8 cellular contexts compared by ENCODE assay signal in genomic region chr17:44121997-44122824, GRCh38. TPM values are rescaled to one million over a fixed set of nuclear protein-coding genes. Genes with fewer than 3 reads are reported as not detected.
DNase-seq lines count a peak whose midpoint lies in the region; ATAC-seq and TF ChIP-seq lines count a peak whose summit lies in the region.

No MANE protein-coding gene starts in this region.

- H3K9me3 ChIP-seq in Peyer's patch = no peaks in the 10 kb centered on the region
- H3K9me3 ChIP-seq in esophagus (ENCODE audit: control insufficient read depth in 2 of 2, insufficient read depth in 1 of 2, low read depth in 1 of 2, low read length in 1 of 2) = no peaks in the 10 kb centered on the region

- H3K27ac Mint-ChIP-seq in progenitor cell of endocrine pancreas = peak overlapping the region; percentile 86

- H3K36me3 ChIP-seq in GM06990 (ENCODE audit: control insufficient read depth, insufficient read depth, low read length) (no peaks in the 10 kb centered on the region), Peyer's patch (peaks cover 0 to 3% (median 0%) of the 10 kb centered on the region in 3 donors), esophagus (ENCODE audit: control insufficient read depth in 2 of 2, insufficient read depth in 2 of 2, low read length in 1 of 2) (peaks cover under 1 to 2% of the 10 kb centered on the region in 2 donors)

- no peaks in the 10 kb centered on the region for H3K9me3 Mint-ChIP-seq in progenitor cell of endocrine pancreas (ENCODE audit: low read depth)

- in situ Hi-C loops in GM13977 (cut with MboI; ENCODE audit: low pct_unique_long_range_greater_than_20kb, low sequenced_read_pairs, unreplicated experiment) = no loop called here

- WGBS in esophagus, 2 donors = 26 to 32% methylated on average over 1 of the region's 1 CpG

- no peak for TF ChIP-seq POLR2A in Peyer's patch (IDR thresholded peaks at IDR 0.05)

- TF ChIP-seq CTCF in GM06990 (IDR thresholded peaks at IDR 0.05; ENCODE audit: insufficient read depth, low read length, poor library complexity, severe bottlenecking) (no peak), Peyer's patch (IDR thresholded peaks at IDR 0.05) (no peak), progenitor cell of endocrine pancreas (IDR thresholded peaks at IDR 0.05; ENCODE audit: unreplicated experiment) (no peak), GM13977 (IDR thresholded peaks at IDR 0.05; ENCODE audit: extremely low read depth, insufficient read depth, missing control alignments) (no peak)

- ATAC-seq in GM21515 (IDR thresholded peaks at IDR 0.05; ENCODE audit: unreplicated experiment) = no peak
- no peak for ATAC-seq in HG03025 (IDR thresholded peaks at IDR 0.05; ENCODE audit: low FRiP score, unreplicated experiment)

- peaks cover 0 to 43% (median 8%) of the 10 kb centered on the region in 4 donors for H3K4me1 ChIP-seq in Peyer's patch
- H3K4me1 ChIP-seq in esophagus (ENCODE audit: control insufficient read depth in 2 of 2, insufficient read depth in 2 of 2, low read length in 1 of 2) = peaks cover 5 to 21% of the 10 kb centered on the region in 2 donors

- no peaks in the 10 kb centered on the region for H3K36me3 Mint-ChIP-seq in progenitor cell of endocrine pancreas (ENCODE audit: insufficient read depth)

- H3K27ac ChIP-seq in Peyer's patch (peak overlapping the region; percentile 89 to 98 (median 92)), esophagus (ENCODE audit: low read depth in 2 of 2, low read length in 1 of 2) (peak overlapping the region in 1 of 2 donors; percentile 96)

- no peaks in the 10 kb centered on the region for H3K27me3 ChIP-seq in GM06990 (replicated peaks; ENCODE audit: control insufficient read depth, insufficient read depth, low read length)
- no peaks in the 10 kb centered on the region for H3K27me3 ChIP-seq in Peyer's patch
- no peaks in the 10 kb centered on the region for H3K27me3 ChIP-seq in esophagus (ENCODE audit: control insufficient read depth in 1 of 2, insufficient read depth in 2 of 2, low read length in 2 of 2)

- no peak for DNase-seq in GM06990 (ENCODE audit: extremely low read depth, insufficient read length)
- DNase-seq in Peyer's patch = no peak
- DNase-seq in progenitor cell of endocrine pancreas (ENCODE audit: low spot score, unreplicated experiment) = no peak
- no peak for DNase-seq in NCI-H1092 (lab: John Stamatoyannopoulos, UW)
- DNase-seq in GM13977 (ENCODE audit: low spot score) = no peak

- H3K4me3 ChIP-seq in GM06990 (replicated peaks; ENCODE audit: low read depth, low read length) = peak overlapping the region; percentile 74
- peak overlapping the region; percentile 85 to 99 (median 96) for H3K4me3 ChIP-seq in Peyer's patch
- H3K4me3 ChIP-seq in esophagus (ENCODE audit: low read depth in 1 of 2, low read length in 2 of 2) = peak overlapping the region; percentile 72 to 87

- H3K4me1 Mint-ChIP-seq in progenitor cell of endocrine pancreas (ENCODE audit: low read depth) = peaks cover 16% of the 10 kb centered on the region

- H3K27me3 Mint-ChIP-seq in progenitor cell of endocrine pancreas = no peaks in the 10 kb centered on the region

- peak overlapping the region; percentile 83 for H3K4me3 Mint-ChIP-seq in progenitor cell of endocrine pancreas (ENCODE audit: low read depth)

RNA-seq across cellular contexts. Expression of gene HDAC5, which starts 1.2 kb away (rescaled TPM):
- total RNA-seq in Peyer's patch (10 to 100 TPM; 42.4 to 71.0 (median 48.4) TPM), progenitor cell of endocrine pancreas (39.0 and 41.3 TPM in 2 replicates)
- 10 to 100 TPM; 45.7 to 54.7 TPM for polyA plus RNA-seq in esophagus

RNA-seq across cellular contexts. Expression of gene HROB, which starts 19.5 kb away (rescaled TPM):
- total RNA-seq in Peyer's patch = 1 to 10 TPM in 3 of 4 donors, under 1 TPM in 1; 0.53 to 5.8 (median 1.6) TPM
- polyA plus RNA-seq in esophagus = 1 to 10 TPM; 1.7 to 2.5 TPM
- 10.1 and 12.8 TPM in 2 replicates for total RNA-seq in progenitor cell of endocrine pancreas

RNA-seq across cellular contexts. Expression of gene ASB16, which starts 48.3 kb away (rescaled TPM):
- total RNA-seq in Peyer's patch (under 1 TPM in 1 of 4 donors, not detected in 3; 0.57 TPM), progenitor cell of endocrine pancreas (0.49 and 0.89 TPM in 2 replicates)
- under 1 TPM; 0.18 to 0.19 TPM for polyA plus RNA-seq in esophagus

RNA-seq across cellular contexts. Expression of gene G6PC3, which starts 51.7 kb away (rescaled TPM):
- 10 to 100 TPM in 3 of 4 donors, 1 to 10 TPM in 1; 8.3 to 48.9 (median 33.8) TPM for total RNA-seq in Peyer's patch
- 10 to 100 TPM; 36.3 to 43.5 TPM for polyA plus RNA-seq in esophagus
- 57.3 and 58.7 TPM in 2 replicates for total RNA-seq in progenitor cell of endocrine pancreas

RNA-seq across cellular contexts. Expression of gene LSM12, which starts 55.7 kb away (rescaled TPM):
- total RNA-seq in Peyer's patch = 10 to 100 TPM; 10.7 to 28.4 (median 26.1) TPM
- polyA plus RNA-seq in esophagus = 10 to 100 TPM; 25.4 to 46.9 TPM
- total RNA-seq in progenitor cell of endocrine pancreas = 54.1 and 55.4 TPM in 2 replicates
